15 cellular contexts compared by ENCODE assay signal in genomic region chr5:40308867-40309266, GRCh38.
DNase-seq lines count a peak whose midpoint lies in the region; ATAC-seq and TF ChIP-seq lines count a peak whose summit lies in the region.
"Had no signal": no experiment of that assay in that cellular context is flagged by ENCODE, and none has a peak within 500 bp of the region (broad histone marks: within the 10 kb centered on the region; RNA-seq: fewer than 3 reads in every experiment).

No MANE protein-coding gene starts in this region.

- POLR2A ChIA-PET in WTC11 (lab: Charles Lee) = no interaction called here

- no peak overlapping the region for H3K18ac ChIP-seq in H9 (ENCODE audit: insufficient read length, low read depth, low read length)

- H2BK12ac ChIP-seq in H9 (ENCODE audit: insufficient read length, low read depth, low read length) = no peak overlapping the region

- no peak overlapping the region for H3K56ac ChIP-seq in H9 (ENCODE audit: insufficient read length, low read depth, low read length)

- H3K4me1 ChIP-seq in H9 (ENCODE audit: insufficient read depth, low read length) = peaks cover 3% of the 10 kb centered on the region
- H3K4me1 ChIP-seq: HAP-1 had no signal

- no peaks in the 10 kb centered on the region for H3K27me3 ChIP-seq in H9 (ENCODE audit: insufficient read depth, low read length)

- no peak overlapping the region for H2BK20ac ChIP-seq in H9 (ENCODE audit: low read depth, low read length, poor library complexity, severe bottlenecking)

- H2BK5ac ChIP-seq in H9 (ENCODE audit: insufficient read length, low read length) = no peak overlapping the region

- ATAC-seq in WTC11 (peak; percentile 100), left ventricle myocardium superior (no peak)
- ATAC-seq: HepG2 had no signal

- H4K5ac ChIP-seq in H9 (ENCODE audit: insufficient read length, low read depth, low read length) = no peak overlapping the region

- H2BK120ac ChIP-seq in H9 (ENCODE audit: low read depth, low read length, poor library complexity, severe bottlenecking) = no peak overlapping the region

- H3K36me3 Mint-ChIP-seq in H9 (ENCODE audit: insufficient read depth in 1 of 3, low read depth in 3 of 3) (no peaks in the 10 kb centered on the region), WTC11 (no peaks in the 10 kb centered on the region)
- H3K36me3 Mint-ChIP-seq in activated naive CD8-positive, alpha-beta T cell treated with anti-CD3 and anti-CD28 coated beads for 36 hours = no peaks in the 10 kb centered on the region
- H3K36me3 Mint-ChIP-seq: CD4-positive, alpha-beta memory T cell had no signal

- H3K4me3 Mint-ChIP-seq in H9 = no peak overlapping the region
- no peak overlapping the region for H3K4me3 Mint-ChIP-seq in WTC11
- no peak overlapping the region for H3K4me3 Mint-ChIP-seq in activated naive CD8-positive, alpha-beta T cell treated with anti-CD3 and anti-CD28 coated beads for 36 hours
- H3K4me3 Mint-ChIP-seq: CD4-positive, alpha-beta memory T cell had no signal

- H3K9me3 Mint-ChIP-seq in H9 (no peaks in the 10 kb centered on the region), WTC11 (no peaks in the 10 kb centered on the region)
- H3K9me3 Mint-ChIP-seq in activated naive CD8-positive, alpha-beta T cell treated with anti-CD3 and anti-CD28 coated beads for 36 hours = no peaks in the 10 kb centered on the region
- H3K9me3 Mint-ChIP-seq: CD4-positive, alpha-beta memory T cell had no signal

- no peak overlapping the region for H3K4me2 ChIP-seq in H9 (ENCODE audit: insufficient read depth, insufficient read length, low read length)
- H3K4me2 ChIP-seq: KMS-11 had no signal

- peak; percentile 31 for DNase-seq in H9
- DNase-seq in WTC11 (ENCODE audit: low spot score) = peak; percentile 9
- DNase-seq in iPS-NIHi7 (ENCODE audit: extremely low spot score) = peak; percentile 19
- DNase-seq in left ventricle myocardium superior = no peak
- DNase-seq in DMS 273 (lab: John Stamatoyannopoulos, UW; ENCODE audit: unreplicated experiment) = no peak
- no peak for DNase-seq in activated naive CD8-positive, alpha-beta T cell treated with anti-CD3 and anti-CD28 coated beads for 36 hours
- DNase-seq: 8988T; C1 segment of cervical spinal cord; CD4-positive, alpha-beta memory T cell; DMS153; DND-41 had no signal

- H3K27me3 Mint-ChIP-seq in H9 (ENCODE audit: low read depth) (no peaks in the 10 kb centered on the region), WTC11 (ENCODE audit: low read depth) (peaks cover 7% of the 10 kb centered on the region)
- peaks cover 2% of the 10 kb centered on the region for H3K27me3 Mint-ChIP-seq in activated naive CD8-positive, alpha-beta T cell treated with anti-CD3 and anti-CD28 coated beads for 36 hours
- H3K27me3 Mint-ChIP-seq: CD4-positive, alpha-beta memory T cell had no signal

- no peaks in the 10 kb centered on the region for H3K79me1 ChIP-seq in H9 (ENCODE audit: insufficient read depth, low read depth, low read length, poor library complexity, severe bottlenecking)

- H3K23me2 ChIP-seq in H9 (ENCODE audit: insufficient read length, low read depth, low read length, poor library complexity, severe bottlenecking) = no peaks in the 10 kb centered on the region

- H3K4ac ChIP-seq in H9 (ENCODE audit: low read depth, low read length) = no peak overlapping the region

- H4K8ac ChIP-seq in H9 (replicated peaks; ENCODE audit: insufficient read length, low read depth, low read length) = no peak overlapping the region

- H2AFZ ChIP-seq in H9 (ENCODE audit: low read length) = no peak overlapping the region

- peaks cover 14 to 24% of the 10 kb centered on the region in 2 experiments for H3K4me1 Mint-ChIP-seq in H9
- peaks cover 21% of the 10 kb centered on the region for H3K4me1 Mint-ChIP-seq in WTC11
- H3K4me1 Mint-ChIP-seq in activated naive CD8-positive, alpha-beta T cell treated with anti-CD3 and anti-CD28 coated beads for 36 hours = no peaks in the 10 kb centered on the region

- CTCF ChIA-PET in WTC11 (lab: Charles Lee) = no interaction called here

- TF ChIP-seq CTCF in 22Rv1 (IDR thresholded peaks at IDR 0.05) (no peak), H9 (conservative IDR thresholded peaks at IDR 0.05) (no peak), WTC11 (IDR thresholded peaks at IDR 0.05) (no peak)

- H3K79me2 ChIP-seq in H9 (ENCODE audit: insufficient read depth, low read length) = no peaks in the 10 kb centered on the region

- H3K27ac ChIP-seq in 22Rv1 (peak overlapping the region; percentile 91), H9 (ENCODE audit: insufficient read length, low read depth, low read length) (no peak overlapping the region)
- H3K27ac ChIP-seq: KMS-11 had no signal

- no peak overlapping the region for H4K91ac ChIP-seq in H9 (ENCODE audit: insufficient read length, low read depth, low read length)

- no peak overlapping the region for H3K23ac ChIP-seq in H9 (ENCODE audit: insufficient read length, low read depth, low read length)

- H3K27ac Mint-ChIP-seq in H9 (peak overlapping the region in 1 of 3 experiments; percentile 20; a peak in 2 of 7 replicates), WTC11 (peak overlapping the region; percentile 62; the same call in 1 of the 2 replicates)
- H3K27ac Mint-ChIP-seq in activated naive CD8-positive, alpha-beta T cell treated with anti-CD3 and anti-CD28 coated beads for 36 hours = no peak overlapping the region
- H3K27ac Mint-ChIP-seq: CD4-positive, alpha-beta memory T cell had no signal

- no peaks in the 10 kb centered on the region for H3K9me3 ChIP-seq in H9 (ENCODE audit: control insufficient read depth, low read depth, low read length)
- H3K9me3 ChIP-seq: HAP-1 had no signal

- H3K9ac ChIP-seq in H9 (ENCODE audit: extremely low read depth, insufficient read length, low read length) = no peak overlapping the region
- H3K9ac ChIP-seq: KMS-11 had no signal

- H2AK5ac ChIP-seq in H9 (ENCODE audit: insufficient read length, low read length) = no peak overlapping the region

- H2BK15ac ChIP-seq in H9 (ENCODE audit: low read depth, low read length) = no peak overlapping the region

- H4K20me1 ChIP-seq in H9 (ENCODE audit: control insufficient read depth, insufficient read depth, insufficient read length) = no peaks in the 10 kb centered on the region

- intact Hi-C loops in left ventricle myocardium superior (cut with micrococcal nuclease) = no loop called here

- no peak overlapping the region for H3K14ac ChIP-seq in H9 (ENCODE audit: insufficient read depth, low read length)

- H3T11ph ChIP-seq in H9 (ENCODE audit: low read length) = no peak overlapping the region

TF ChIP-seq in WTC11, 78 proteins besides CTCF, POLR2A, EP300 and RAD21 (continues in another document):
- 0 out of 2 replicates have a peak, but pooled peaks have one; percentile 18 for TF ChIP-seq FOXP4 (CRISPR knock-in tag; IDR thresholded peaks at IDR 0.05)
- TF ChIP-seq E2F1 (CRISPR knock-in tag; IDR thresholded peaks at IDR 0.05) = no peak
- no peak for TF ChIP-seq MYBL2 (CRISPR knock-in tag; IDR thresholded peaks at IDR 0.05)
- TF ChIP-seq ZNF219 (CRISPR knock-in tag; IDR thresholded peaks at IDR 0.05; ENCODE audit: borderline replicate concordance) = no peak
- TF ChIP-seq ZMAT4 (CRISPR knock-in tag; IDR thresholded peaks at IDR 0.05) = no peak
- TF ChIP-seq, protein P1, sequence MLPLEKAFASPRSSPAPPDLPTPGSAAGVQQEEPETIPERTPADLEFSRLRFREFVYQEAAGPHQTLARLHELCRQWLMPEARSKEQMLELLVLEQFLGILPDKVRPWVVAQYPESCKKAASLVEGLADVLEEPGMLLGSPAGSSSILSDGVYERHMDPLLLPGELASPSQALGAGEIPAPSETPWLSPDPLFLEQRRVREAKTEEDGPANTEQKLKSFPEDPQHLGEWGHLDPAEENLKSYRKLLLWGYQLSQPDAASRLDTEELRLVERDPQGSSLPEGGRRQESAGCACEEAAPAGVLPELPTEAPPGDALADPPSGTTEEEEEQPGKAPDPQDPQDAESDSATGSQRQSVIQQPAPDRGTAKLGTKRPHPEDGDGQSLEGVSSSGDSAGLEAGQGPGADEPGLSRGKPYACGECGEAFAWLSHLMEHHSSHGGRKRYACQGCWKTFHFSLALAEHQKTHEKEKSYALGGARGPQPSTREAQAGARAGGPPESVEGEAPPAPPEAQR (CRISPR knock-in tag; IDR thresholded peaks at IDR 0.05) = no peak
- peak; percentile 63; the same call in 1 of the 2 replicates for TF ChIP-seq TEAD1 (CRISPR knock-in tag; IDR thresholded peaks at IDR 0.05)

Comparison
In these comparisons a context has a peak if more than half of its experiments do, and no peak if none do; other contexts are left out.
1. DNase-seq: peak in H9 (single experiment), WTC11 (single experiment) and iPS-NIHi7 (single experiment); none in left ventricle myocardium superior (single experiment), DMS 273 (single experiment) and activated naive CD8-positive, alpha-beta T cell treated with anti-CD3 and anti-CD28 coated beads for 36 hours (single experiment).